Comparison of ENCODE assay signal across 1 cellular context in genomic region chr4:80207664-80208063, GRCh38.
TF ChIP-seq lines count a peak whose summit lies in the region.

No MANE protein-coding gene starts in this region.

TF ChIP-seq in H1, 55 proteins besides CTCF, POLR2A, EP300 and RAD21:
- TF ChIP-seq MAFK (IDR thresholded peaks at IDR 0.05; ENCODE audit: low read depth, low read length) (no peak), TBP (IDR thresholded peaks at IDR 0.05; ENCODE audit: low read depth, low read length) (no peak), CBX8 (IDR thresholded peaks at IDR 0.05; ENCODE audit: borderline replicate concordance, low read depth, low read length) (no peak), CTBP2 (IDR thresholded peaks at IDR 0.05; ENCODE audit: borderline replicate concordance, insufficient read depth, insufficient read length, low read length) (no peak), KDM1A (IDR thresholded peaks at IDR 0.05; ENCODE audit: borderline replicate concordance, low read length) (no peak), CHD1 (IDR thresholded peaks at IDR 0.05; ENCODE audit: low read depth, low read length) (no peak), NANOG (IDR thresholded peaks at IDR 0.05; ENCODE audit: insufficient read depth, low read depth, low read length, poor library complexity, severe bottlenecking) (no peak), EZH2 (IDR thresholded peaks at IDR 0.05; ENCODE audit: low read depth, low read length, severe bottlenecking) (no peak), KDM4A (IDR thresholded peaks at IDR 0.05; ENCODE audit: low read depth, low read length, severe bottlenecking) (no peak), CBX5 (IDR thresholded peaks at IDR 0.05; ENCODE audit: low read depth, low read length) (no peak), YY1 (IDR thresholded peaks at IDR 0.05; ENCODE audit: low read depth, low read length) (no peak), NRF1 (IDR thresholded peaks at IDR 0.05; ENCODE audit: low read depth, low read length) (no peak), TAF7 (optimal IDR thresholded peaks at IDR 0.05; ENCODE audit: borderline replicate concordance, low read depth, low read length) (no peak), RFX5 (IDR thresholded peaks at IDR 0.05; ENCODE audit: borderline replicate concordance, low read depth, low read length) (no peak), RXRA (IDR thresholded peaks at IDR 0.05; ENCODE audit: insufficient read depth, low read depth, low read length) (no peak), GABPA (IDR thresholded peaks at IDR 0.05; ENCODE audit: borderline replicate concordance, insufficient read depth, low read length) (no peak), POU5F1 (IDR thresholded peaks at IDR 0.05; ENCODE audit: low read depth, low read length) (no peak), SIN3A (conservative IDR thresholded peaks at IDR 0.05 in 1 of 2, IDR thresholded peaks at IDR 0.05 in 1 of 2; ENCODE audit: low read depth in 1 of 2, low read length in 2 of 2) (no peak), TEAD4 (IDR thresholded peaks at IDR 0.05; ENCODE audit: low read depth, low read length) (no peak), E2F6 (IDR thresholded peaks at IDR 0.05) (no peak)
TF ChIP-seq in H1: peak in this region for 0.
